28 cellular contexts compared by ENCODE assay signal in genomic region chr7:40647719-40648118, GRCh38.
DNase-seq lines count a peak whose midpoint lies in the region; FAIRE-seq and TF ChIP-seq lines count a peak whose summit lies in the region.
"Had no signal": no experiment of that assay in that cellular context is flagged by ENCODE, and none has a peak within 500 bp of the region (broad histone marks: within the 10 kb centered on the region; RNA-seq: fewer than 3 reads in every experiment).

No MANE protein-coding gene starts in this region.

- H3K56ac ChIP-seq in mesendoderm (ENCODE audit: low read length) = no peak overlapping the region

- H3K27me3 ChIP-seq in mesendoderm (ENCODE audit: insufficient read depth, low read length, poor library complexity) (no peaks in the 10 kb centered on the region), colonic mucosa (no peaks in the 10 kb centered on the region)
- H3K27me3 ChIP-seq: BE2C, SJCRH30 had no signal

- H3K27ac ChIP-seq in mesendoderm (ENCODE audit: low read depth, low read length) (no peak overlapping the region), colonic mucosa (no peak overlapping the region)
- H3K27ac ChIP-seq: HL-60, SJCRH30 had no signal

- H3K36me3 ChIP-seq in mesendoderm (ENCODE audit: control insufficient read depth, insufficient read depth, low read length) (no peaks in the 10 kb centered on the region), colonic mucosa (no peaks in the 10 kb centered on the region)
- H3K36me3 ChIP-seq: BE2C, HAP-1, SJCRH30 had no signal

- no peak overlapping the region for H3K4ac ChIP-seq in mesendoderm (ENCODE audit: low read depth, low read length)

- no peaks in the 10 kb centered on the region for H3K79me1 ChIP-seq in mesendoderm (ENCODE audit: low read length)

- H3K4me2 ChIP-seq in mesendoderm (ENCODE audit: low read length) = no peak overlapping the region

- in situ Hi-C loops in astrocyte of the spinal cord (cut with HindIII; ENCODE audit: low sequenced_read_pairs) = no loop called here

- H3K18ac ChIP-seq in mesendoderm (ENCODE audit: low read length) = no peak overlapping the region

- H3K23ac ChIP-seq in mesendoderm (ENCODE audit: low read length) = no peak overlapping the region

- H3K9ac ChIP-seq in mesendoderm (ENCODE audit: low read length) (no peak overlapping the region), colonic mucosa (ENCODE audit: low read depth in 2 of 2, low read length in 2 of 2) (no peak overlapping the region)

- no peak overlapping the region for H4K5ac ChIP-seq in mesendoderm (ENCODE audit: low read length)

- H2BK15ac ChIP-seq in mesendoderm (replicated peaks; ENCODE audit: low read depth) = no peak overlapping the region

- H3K4me3 ChIP-seq in AG04449 (ENCODE audit: low read depth, low read length) = no peak overlapping the region
- H3K4me3 ChIP-seq in astrocyte of the spinal cord (ENCODE audit: low read depth, low read length) = no peak overlapping the region
- H3K4me3 ChIP-seq in mesendoderm (ENCODE audit: low read length) = no peak overlapping the region
- no peak overlapping the region for H3K4me3 ChIP-seq in colonic mucosa
- H3K4me3 ChIP-seq: HAP-1, SJCRH30 had no signal

- intact Hi-C loops in colonic mucosa (cut with DNase I) = no loop called here

- H2BK120ac ChIP-seq in mesendoderm (ENCODE audit: low read depth, low read length) = no peak overlapping the region

- no peak for FAIRE-seq in urothelium cell line (lab: Jason Lieb, UNC)
- FAIRE-seq: G401.6 had no signal

- POLR2A ChIA-PET in AG04449 (lab: Yijun Ruan, JAX) = interaction anchor here (0.7 kb wide), 1 partner anchor 88 kb away, joined by 3 read pairs; no protein-coding TSS in a partner anchor

- WGBS in mesendoderm (ENCODE audit: extremely low coverage, insufficient coverage, low lambda C conversion rate) = no CpG with 5 or more reads among the region's 5 CpGs

- H2BK5ac ChIP-seq in mesendoderm (ENCODE audit: low read length) = no peak overlapping the region

- H4K8ac ChIP-seq in mesendoderm (ENCODE audit: low read depth, low read length) = no peak overlapping the region

- TF ChIP-seq CTCF in AG04449 (IDR thresholded peaks at IDR 0.05; ENCODE audit: insufficient read depth, low read length, missing control alignments) (no peak), astrocyte of the spinal cord (IDR thresholded peaks at IDR 0.05; ENCODE audit: low read depth, low read length) (no peak), colonic mucosa (IDR thresholded peaks at IDR 0.05) (no peak)

- CTCF ChIA-PET in AG04449 (lab: Yijun Ruan, JAX) = interaction anchor here (1.1 kb wide), 1 partner anchor 8 kb away, joined by 3 read pairs; no protein-coding TSS in a partner anchor

- H3K9me3 ChIP-seq in colonic mucosa = no peaks in the 10 kb centered on the region
- H3K9me3 ChIP-seq: BE2C, HAP-1, SJCRH30 had no signal

- H3K79me2 ChIP-seq in mesendoderm (ENCODE audit: control insufficient read depth, insufficient read depth, low read length) = no peaks in the 10 kb centered on the region

- H2AK5ac ChIP-seq in mesendoderm (ENCODE audit: low read length) = no peak overlapping the region

- DNase-seq in AG04449 (ENCODE audit: low read depth, low spot score) (peak; percentile 23), EL (peak; percentile 47), M059J (ENCODE audit: low read depth) (peak; percentile 49), astrocyte of the spinal cord (ENCODE audit: low read depth, low spot score) (peak; percentile 3), mesendoderm (no peak), colonic mucosa (no peak), urothelium cell line (ENCODE audit: low spot score) (no peak)
- no peak for DNase-seq in activated CD4-positive, alpha-beta T cell treated with anti-CD3 and anti-CD28 coated beads for 4 hours
- DNase-seq: BE2C; CD8-positive, alpha-beta memory T cell; DMS 273 treated with DMSO at 0.1 percent for 48 hours; DMS79; GOT3; Karpas-422; NCI-H1092 treated with DMSO at 0.1 percent for 48 hours; NCI-H1436; NCI-H187; NCI-H2081 treated with DMSO at 0.1 percent for 48 hours; NCI-H2171; NCI-H345; NCI-H524; NCI-H748 treated with DMSO at 0.1 percent for 48 hours; PC-3; SJCRH30; T-cell had no signal

- no peaks in the 10 kb centered on the region for H3K4me1 ChIP-seq in mesendoderm (ENCODE audit: control insufficient read depth, low read depth, low read length)
- no peaks in the 10 kb centered on the region for H3K4me1 ChIP-seq in colonic mucosa
- H3K4me1 ChIP-seq: HAP-1, SJCRH30 had no signal

Comparison
In these comparisons a context has a peak if more than half of its experiments do, and no peak if none do; other contexts are left out.
1. DNase-seq: peak in AG04449 (single experiment), EL (single experiment), M059J (single experiment) and astrocyte of the spinal cord (single experiment); none in activated CD4-positive, alpha-beta T cell treated with anti-CD3 and anti-CD28 coated beads for 4 hours (0 of 2), mesendoderm (single experiment), colonic mucosa (single experiment) and urothelium cell line (single experiment).